Comparison of ENCODE assay signal across 13 cellular contexts in genomic region chr14:53399057-53399456, GRCh38.
DNase-seq lines count a peak whose midpoint lies in the region; ATAC-seq and TF ChIP-seq lines count a peak whose summit lies in the region.
"Had no signal": no experiment of that assay in that cellular context is flagged by ENCODE, and none has a peak within 500 bp of the region (broad histone marks: within the 10 kb centered on the region; RNA-seq: fewer than 3 reads in every experiment).

No MANE protein-coding gene starts in this region.

- H3K4me3 Mint-ChIP-seq in mesothelial cell of epicardium = no peak overlapping the region
- H3K4me3 Mint-ChIP-seq: activated T-helper 17 cell treated with anti-CD3 and anti-CD28 coated beads, Interleukin-2, amount 50 U/mL, for 72 hours had no signal

- ATAC-seq in GM21737 (IDR thresholded peaks at IDR 0.05; ENCODE audit: unreplicated experiment) = no peak
- ATAC-seq: activated T-helper 17 cell treated with anti-CD3 and anti-CD28 coated beads, Interleukin-2, amount 50 U/mL, for 72 hours; HepG2 had no signal

- peaks cover 9% of the 10 kb centered on the region; the same call in 1 of the 2 replicates for H3K27me3 ChIP-seq in BE2C

- H3K36me3 Mint-ChIP-seq in mesothelial cell of epicardium = peaks cover 6% of the 10 kb centered on the region

- H3K4me1 Mint-ChIP-seq in mesothelial cell of epicardium = no peaks in the 10 kb centered on the region
- H3K4me1 Mint-ChIP-seq: activated T-helper 17 cell treated with anti-CD3 and anti-CD28 coated beads, Interleukin-2, amount 50 U/mL, for 72 hours had no signal

- no peak overlapping the region for H3K27ac Mint-ChIP-seq in mesothelial cell of epicardium
- H3K27ac Mint-ChIP-seq: activated T-helper 17 cell treated with anti-CD3 and anti-CD28 coated beads, Interleukin-2, amount 50 U/mL, for 72 hours had no signal

- H3K9me3 ChIP-seq in BE2C = no peaks in the 10 kb centered on the region

- no peaks in the 10 kb centered on the region for H3K36me3 ChIP-seq in BE2C

- DNase-seq in EL (peak; percentile 88), KBM-7 (peak; percentile 38), cerebellar cortex (ENCODE audit: low spot score) (peak; percentile 7), mesothelial cell of epicardium (ENCODE audit: low spot score in 2 of 2, unreplicated experiment in 2 of 2) (no peak), NCI-H2029 treated with DMSO at 0.1 percent for 48 hours (lab: John Stamatoyannopoulos, UW) (no peak), BE2C (no peak)
- DNase-seq in central memory CD4-positive, alpha-beta T cell = no peak
- DNase-seq: DMS79; effector CD8-positive, alpha-beta T cell; small intestine had no signal

- no peaks in the 10 kb centered on the region for H3K27me3 Mint-ChIP-seq in mesothelial cell of epicardium (ENCODE audit: low read depth)
- H3K27me3 Mint-ChIP-seq: activated T-helper 17 cell treated with anti-CD3 and anti-CD28 coated beads, Interleukin-2, amount 50 U/mL, for 72 hours had no signal

- in situ Hi-C loops in KBM-7 (cut with MboI; ENCODE audit: low pct_unique_long_range_greater_than_20kb, low sequenced_read_pairs) = no loop called here

- H3K9me3 Mint-ChIP-seq in mesothelial cell of epicardium = peaks cover 26% of the 10 kb centered on the region

- TF ChIP-seq CTCF in mesothelial cell of epicardium (IDR thresholded peaks at IDR 0.05; ENCODE audit: unreplicated experiment) (peak; percentile 23), BE2C (IDR thresholded peaks at IDR 0.05; ENCODE audit: low read depth, low read length) (no peak)

- no peaks in the 10 kb centered on the region for H3K4me1 ChIP-seq in BE2C

- H3K4me3 ChIP-seq in BE2C (ENCODE audit: low read depth, low read length) = no peak overlapping the region

Comparison
In these comparisons a context has a peak if more than half of its experiments do, and no peak if none do; other contexts are left out.
1. DNase-seq: peak in EL (single experiment), KBM-7 (single experiment) and cerebellar cortex (single experiment); none in mesothelial cell of epicardium (0 of 2), central memory CD4-positive, alpha-beta T cell (single experiment), NCI-H2029 treated with DMSO at 0.1 percent for 48 hours (single experiment) and BE2C (single experiment).